10 cellular contexts compared by ENCODE assay signal in genomic region chr5:78640622-78641021, GRCh38. TPM values are rescaled to one million over a fixed set of nuclear protein-coding genes. Genes with fewer than 3 reads are reported as not detected.
DNase-seq lines count a peak whose midpoint lies in the region; ATAC-seq and TF ChIP-seq lines count a peak whose summit lies in the region.
"Had no signal": no experiment of that assay in that cellular context is flagged by ENCODE, and none has a peak within 500 bp of the region (broad histone marks: within the 10 kb centered on the region; RNA-seq: fewer than 3 reads in every experiment).

No MANE protein-coding gene starts in this region.

- H3K27ac ChIP-seq in RWPE1 (no peak overlapping the region), muscle layer of duodenum (ENCODE audit: low read length) (peak overlapping the region; percentile 12)

- peaks cover 64% of the 10 kb centered on the region for H3K4me1 Mint-ChIP-seq in HFFc6 (ENCODE audit: low read depth)

- H3K4me3 ChIP-seq in muscle layer of duodenum (ENCODE audit: low read depth in 1 of 2, low read length in 2 of 2), result no peak overlapping the region
- H3K4me3 ChIP-seq: tibial nerve had no signal

- DNase-seq in HFFc6 (peak; percentile 41), RWPE1 (ENCODE audit: low spot score) (peak; percentile 46), amygdala (lab: John Stamatoyannopoulos, UW) (no peak), OCI-M2 (lab: John Stamatoyannopoulos, UW; ENCODE audit: unreplicated experiment) (no peak), NCI-H524 treated with DMSO at 0.1 percent for 48 hours (lab: John Stamatoyannopoulos, UW) (no peak), KG1 (lab: John Stamatoyannopoulos, UW) (no peak)
- DNase-seq: left ventricle myocardium superior had no signal

- peaks cover 22% of the 10 kb centered on the region for H3K36me3 Mint-ChIP-seq in HFFc6 (ENCODE audit: low read depth)

- H3K4me1 ChIP-seq in muscle layer of duodenum (ENCODE audit: control insufficient read depth in 1 of 2, insufficient read depth in 2 of 2, low read length in 2 of 2), result peaks cover 13 to 59% of the 10 kb centered on the region in 2 donors

- H3K9me3 ChIP-seq in muscle layer of duodenum (ENCODE audit: control insufficient read depth in 1 of 2, low read length in 2 of 2), result no peaks in the 10 kb centered on the region
- H3K9me3 ChIP-seq: tibial nerve had no signal

- no peak; the same call in 1 of the 2 replicates for TF ChIP-seq CTCF in HFFc6 (IDR thresholded peaks at IDR 0.05)
- TF ChIP-seq CTCF in RWPE1 (conservative IDR thresholded peaks at IDR 0.05; ENCODE audit: low read depth), result no peak

- peaks cover 2% of the 10 kb centered on the region for H3K27me3 Mint-ChIP-seq in HFFc6 (ENCODE audit: insufficient read depth)

- H3K9me3 Mint-ChIP-seq in HFFc6, result no peaks in the 10 kb centered on the region

- peak; percentile 73 for ATAC-seq in GM18508 (IDR thresholded peaks at IDR 0.05; ENCODE audit: insufficient read depth, unreplicated experiment)
- ATAC-seq: left ventricle myocardium superior had no signal

- no peaks in the 10 kb centered on the region for H3K36me3 ChIP-seq in muscle layer of duodenum (ENCODE audit: control insufficient read depth in 1 of 2, insufficient read depth in 2 of 2, low read length in 2 of 2)
- H3K36me3 ChIP-seq: tibial nerve had no signal

- CTCF ChIA-PET in RWPE1 (lab: Yijun Ruan, JAX), result interaction anchor here (0.6 kb wide), 1 partner anchor 178 kb away, joined by 4 read pairs; no protein-coding TSS in a partner anchor

- H3K4me3 Mint-ChIP-seq in HFFc6, result peak overlapping the region; percentile 13

- H3K27ac Mint-ChIP-seq in HFFc6, result peak overlapping the region; percentile 78

- POLR2A ChIA-PET in RWPE1 (lab: Yijun Ruan, JAX; ENCODE audit: low non-redundant PET), result no interaction called here

- H3K27me3 ChIP-seq in muscle layer of duodenum (ENCODE audit: low read depth, low read length), result no peaks in the 10 kb centered on the region
- H3K27me3 ChIP-seq: tibial nerve had no signal

RNA-seq across cellular contexts. Expression of gene LHFPL2, which starts 8.0 kb away (rescaled TPM):
- 10 to 100 TPM; 14.4 to 18.9 (median 16.7) TPM for total RNA-seq in HFFc6 (2021; fragmentation: NEBNext Ultra II Directional; extraction: Animal tissue kit (Norgen Biotek cat#: 25700))

Comparison
In these comparisons a context has a peak if more than half of its experiments do, and no peak if none do; other contexts are left out.
1. DNase-seq: peak in HFFc6 (single experiment) and RWPE1 (single experiment); none in amygdala (0 of 56), OCI-M2 (single experiment), NCI-H524 treated with DMSO at 0.1 percent for 48 hours (single experiment) and KG1 (single experiment).